Comparison of ENCODE assay signal across 14 cellular contexts in the genomic region with DNA sequence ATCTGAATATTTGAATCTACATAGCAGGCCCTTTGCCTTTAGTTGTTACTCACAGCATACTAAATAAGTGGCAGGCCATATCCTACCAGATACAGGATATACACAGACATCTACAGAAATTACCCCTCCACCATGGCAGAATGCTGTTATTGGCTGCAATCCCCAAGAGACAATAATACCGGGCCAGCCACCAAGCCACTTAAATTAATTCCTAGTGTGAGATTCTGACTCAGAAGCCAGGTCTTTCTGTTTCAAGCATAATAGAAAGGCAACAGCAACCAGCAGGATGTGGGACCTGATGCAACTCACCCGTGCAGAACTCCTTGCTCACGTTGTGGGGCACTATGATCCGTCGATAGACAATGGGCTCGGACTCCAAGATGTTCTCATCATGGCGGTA. TPM values are rescaled to one million over a fixed set of nuclear protein-coding genes. Genes with fewer than 3 reads are reported as not detected.
DNase-seq lines count a peak whose midpoint lies in the region; FAIRE-seq and TF ChIP-seq lines count a peak whose summit lies in the region.
"Had no signal": no experiment of that assay in that cellular context is flagged by ENCODE, and none has a peak within 500 bp of the region (broad histone marks: within the 10 kb centered on the region; RNA-seq: fewer than 3 reads in every experiment).

No MANE protein-coding gene starts in this region.

- BruUV-seq in OCI-LY7 (replicated peaks; lab: Mats Ljungman, UMichigan), result no TSS peak

- intact Hi-C loops in posterior cingulate gyrus (cut with DNase I), result no loop called here
- intact Hi-C loops in OCI-LY7 (cut with micrococcal nuclease; ENCODE audit: unreplicated experiment), result no loop called here

- H3K4me1 ChIP-seq in OCI-LY7 (ENCODE audit: insufficient read depth, low read length, poor library complexity, severe bottlenecking), result no peaks in the 10 kb centered on the region

- no peak for TF ChIP-seq CTCF in chondrocyte (IDR thresholded peaks at IDR 0.05)
- no peak for TF ChIP-seq CTCF in OCI-LY7 (conservative IDR thresholded peaks at IDR 0.05; ENCODE audit: low read length)

- H2AFZ ChIP-seq in OCI-LY7 (ENCODE audit: low read length), result no peak overlapping the region

- POLR2A ChIA-PET in OCI-LY7 (lab: Charles Lee), result no interaction called here

- DNase-seq in NCI-H2107 treated with DMSO at 0.1 percent for 48 hours (lab: John Stamatoyannopoulos, UW; ENCODE audit: unreplicated experiment) (peak; percentile 57), NCI-H2107 (lab: John Stamatoyannopoulos, UW) (no peak), GM12891 (ENCODE audit: insufficient read length, low spot score) (no peak), NCI-H345 treated with DMSO at 0.1 percent for 48 hours (lab: John Stamatoyannopoulos, UW; ENCODE audit: unreplicated experiment) (peak; percentile 43), chondrocyte (ENCODE audit: low spot score) (no peak), posterior cingulate gyrus (no peak), DMS114 treated with DMSO at 0.1 percent for 48 hours (lab: John Stamatoyannopoulos, UW; ENCODE audit: unreplicated experiment) (no peak), OCI-LY7 (ENCODE audit: low spot score) (no peak)
- DNase-seq: amygdala, Calu3, Kasumi-1, NCI-H226, trophoblast cell had no signal

- CTCF ChIA-PET in OCI-LY7 (lab: Charles Lee; ENCODE audit: unreplicated experiment), result interaction anchor here (0.5 kb wide), 1 partner anchor 330 kb away, joined by 4 read pairs; no protein-coding TSS in a partner anchor

- H3K27ac ChIP-seq in OCI-LY7 (ENCODE audit: low read depth, low read length, poor library complexity, severe bottlenecking), result no peak overlapping the region

- peaks cover 50% of the 10 kb centered on the region for H3K36me3 ChIP-seq in OCI-LY7 (ENCODE audit: insufficient read depth, low read length)

- no peak overlapping the region for H3K4me3 Mint-ChIP-seq in chondrocyte (ENCODE audit: unreplicated experiment)

- H4K20me1 ChIP-seq in OCI-LY7 (ENCODE audit: insufficient read depth, low read length), result no peaks in the 10 kb centered on the region

- TF ChIP-seq POLR2A in GM12891 (IDR thresholded peaks at IDR 0.05; ENCODE audit: low read depth, low read length), result no peak

- no peaks in the 10 kb centered on the region for H3K9me3 ChIP-seq in OCI-LY7 (ENCODE audit: low read length)

- peaks cover 56% of the 10 kb centered on the region for H3K4me1 Mint-ChIP-seq in chondrocyte (ENCODE audit: low read depth)

- FAIRE-seq in GM12891 (lab: Jason Lieb, UNC), result no peak
- FAIRE-seq: GM19239 had no signal

- peak overlapping the region; percentile 38 for H3K27ac Mint-ChIP-seq in chondrocyte (ENCODE audit: unreplicated experiment)

- H3K79me2 ChIP-seq in OCI-LY7 (ENCODE audit: insufficient read depth, low read depth, low read length), result no peaks in the 10 kb centered on the region

- no peak overlapping the region for H3K4me3 ChIP-seq in OCI-LY7 (ENCODE audit: low read depth, low read length, poor library complexity, severe bottlenecking)

- H3K36me3 Mint-ChIP-seq in chondrocyte (ENCODE audit: low read depth), result no peaks in the 10 kb centered on the region

- no peaks in the 10 kb centered on the region for H3K9me3 Mint-ChIP-seq in chondrocyte (ENCODE audit: low read depth)

- no peak overlapping the region for H3K4me2 ChIP-seq in OCI-LY7 (ENCODE audit: low read length)

- no peaks in the 10 kb centered on the region for H3K9me2 ChIP-seq in OCI-LY7 (ENCODE audit: insufficient read depth, low read length)

- H3K27me3 Mint-ChIP-seq in chondrocyte (ENCODE audit: low read depth), result no peaks in the 10 kb centered on the region

TF ChIP-seq in GM12891, 5 proteins besides CTCF, POLR2A, EP300 and RAD21:
- TF ChIP-seq POLR2AphosphoS5 (IDR thresholded peaks at IDR 0.05; ENCODE audit: low read depth, low read length), result no peak
- TF ChIP-seq PAX5 (IDR thresholded peaks at IDR 0.05; ENCODE audit: insufficient read depth, low read length, severe bottlenecking), result peak; percentile 74
- no peak for TF ChIP-seq TAF1 (IDR thresholded peaks at IDR 0.05; ENCODE audit: low read depth, low read length)
- TF ChIP-seq POU2F2 (IDR thresholded peaks at IDR 0.05; ENCODE audit: low read depth, low read length), result no peak

RNA-seq across cellular contexts. Expression of gene CLK3, which starts 39.8 kb away (rescaled TPM):
- 55.3 TPM for polyA plus RNA-seq in GM12891 (2012; ENCODE audit: low read depth, missing spikeins)
- total RNA-seq in chondrocyte (43.0 to 48.6 TPM (median 44.5 TPM) in 3 replicates), OCI-LY7 (2022) (87.4 and 109 TPM in 2 replicates)
- total RNA-seq in OCI-LY7 (2014; rRNA removed; shearing (Covaris generic)), result 85.1 and 86.5 TPM in 2 replicates

RNA-seq across cellular contexts. Expression of gene EDC3, which starts 40.4 kb away (rescaled TPM):
- 26.7 TPM for polyA plus RNA-seq in GM12891 (2012; ENCODE audit: low read depth, missing spikeins)
- total RNA-seq in chondrocyte, result 32.8 to 46.0 TPM (median 41.0 TPM) in 3 replicates
- total RNA-seq in OCI-LY7 (2014; rRNA removed; shearing (Covaris generic)), result 13.4 and 15.1 TPM in 2 replicates
- total RNA-seq in OCI-LY7 (2022), result 43.5 and 51.4 TPM in 2 replicates

Comparison
In these comparisons a context has a peak if more than half of its experiments do, and no peak if none do; other contexts are left out.
1. DNase-seq: peak in NCI-H2107 treated with DMSO at 0.1 percent for 48 hours (single experiment) and NCI-H345 treated with DMSO at 0.1 percent for 48 hours (single experiment); none in NCI-H2107 (single experiment), GM12891 (single experiment), chondrocyte (single experiment), posterior cingulate gyrus (0 of 10), DMS114 treated with DMSO at 0.1 percent for 48 hours (single experiment) and OCI-LY7 (single experiment).